ENCODE assay signal across 10 cellular contexts in genomic region chr16:71726491-71727319, GRCh38. TPM values are rescaled to one million over a fixed set of nuclear protein-coding genes. Genes with fewer than 3 reads are reported as not detected.
DNase-seq lines count a peak whose midpoint lies in the region; ATAC-seq and TF ChIP-seq lines count a peak whose summit lies in the region.
"Had no signal": no experiment of that assay in that cellular context is flagged by ENCODE, and none has a peak within 500 bp of the region (broad histone marks: within the 10 kb centered on the region; RNA-seq: fewer than 3 reads in every experiment).

No MANE protein-coding gene starts in this region.

- no peak overlapping the region for H2AFZ ChIP-seq in PC-9

- H3K9ac ChIP-seq in liver (ENCODE audit: low read depth in 1 of 2, low read length in 2 of 2), result no peak overlapping the region

- no peak for ATAC-seq in HG02763 (IDR thresholded peaks at IDR 0.05; ENCODE audit: unreplicated experiment)

- H3K4me3 ChIP-seq in PC-9 (no peak overlapping the region), liver (ENCODE audit: low read depth in 1 of 3, low read length in 3 of 3) (no peak overlapping the region), tibial artery (no peak overlapping the region)
- H3K4me3 ChIP-seq: SJSA1 had no signal

- TF ChIP-seq CTCF in PC-9 (conservative IDR thresholded peaks at IDR 0.05), result no peak
- TF ChIP-seq CTCF in liver (IDR thresholded peaks at IDR 0.05; ENCODE audit: low read depth, low read length, missing input control), result no peak
- no peak for TF ChIP-seq CTCF in tibial artery (IDR thresholded peaks at IDR 0.05)

- H3K27me3 ChIP-seq in PC-9 (ENCODE audit: insufficient read depth, low read depth) (no peaks in the 10 kb centered on the region), liver (ENCODE audit: control insufficient read depth in 4 of 4, insufficient read depth in 4 of 4, low read length in 3 of 4) (no peaks in the 10 kb centered on the region), tibial artery (no peaks in the 10 kb centered on the region)
- H3K27me3 ChIP-seq: SJSA1 had no signal

- TF ChIP-seq RAD21 in liver (IDR thresholded peaks at IDR 0.05), result no peak

- H3K4me1 ChIP-seq in PC-9 (replicated peaks; ENCODE audit: insufficient read depth) (peaks cover 13% of the 10 kb centered on the region), liver (ENCODE audit: control insufficient read depth in 4 of 4, insufficient read depth in 4 of 4, low read length in 3 of 4) (peaks cover 15 to 37% (median 28%) of the 10 kb centered on the region in 4 donors), tibial artery (peaks cover 0 to 35% (median 16%) of the 10 kb centered on the region in 4 donors)

- WGBS in liver, result 30% methylated on average over 4 of the region's 4 CpGs

- no peak overlapping the region for H3K4me2 ChIP-seq in PC-9

- H3K36me3 ChIP-seq in PC-9 (ENCODE audit: low read depth) (no peaks in the 10 kb centered on the region), liver (ENCODE audit: control insufficient read depth in 4 of 4, insufficient read depth in 3 of 4, low read depth in 1 of 4, low read length in 3 of 4) (peaks cover 0 to 11% (median 6%) of the 10 kb centered on the region in 4 donors), tibial artery (peaks cover 0 to 17% (median 6%) of the 10 kb centered on the region in 3 donors)

- no TSS peak for BruUV-seq in PC-9 (replicated peaks; lab: Mats Ljungman, UMichigan)

- CTCF ChIA-PET in PC-9 (lab: Charles Lee), result interaction anchor here (0.6 to 1.0 kb wide), 3 partner anchors 75 to 392 kb away, joined by 3 to 9 read pairs (median 3); no protein-coding TSS in a partner anchor

- POLR2A ChIA-PET in PC-9 (lab: Charles Lee; ENCODE audit: unreplicated experiment), result no interaction called here

- intact Hi-C loops in PC-9 (cut with micrococcal nuclease; ENCODE audit: unreplicated experiment), result no loop called here
- intact Hi-C loops in tibial artery (cut with DNase I; ENCODE audit: low total_unique reads), result loop anchor here (5.0 to 10.0 kb wide), 2 partner anchors 88 to 156 kb away; partner anchors contain the start of gene ZNF821

- no peaks in the 10 kb centered on the region for H3K9me2 ChIP-seq in PC-9 (ENCODE audit: insufficient read depth)

- H3K9me3 ChIP-seq in PC-9 (ENCODE audit: insufficient read depth, low read depth) (no peaks in the 10 kb centered on the region), liver (ENCODE audit: control insufficient read depth in 4 of 4, low read length in 3 of 4) (no peaks in the 10 kb centered on the region), tibial artery (no peaks in the 10 kb centered on the region)

- no peaks in the 10 kb centered on the region for H4K20me1 ChIP-seq in PC-9 (ENCODE audit: insufficient read depth)

- DNase-seq in SKM-1 (lab: John Stamatoyannopoulos, UW; ENCODE audit: unreplicated experiment) (peak; percentile 25), SKM-1 treated with dmso at 0.1 percent for 144 hours (lab: John Stamatoyannopoulos, UW; ENCODE audit: unreplicated experiment) (no peak), PC-9 (no peak), tibial artery (no peak), NCI-H2227 (lab: John Stamatoyannopoulos, UW; ENCODE audit: unreplicated experiment) (no peak)
- no peak for DNase-seq in activated effector memory CD4-positive, alpha-beta T cell treated with anti-CD3 and anti-CD28 coated beads, Interleukin-2, amount 50 U/mL, for 16 hours
- DNase-seq: activated CD4-positive, alpha-beta T cell treated with anti-CD3 and anti-CD28 coated beads for 1 hour had no signal

- H3K79me2 ChIP-seq in PC-9 (ENCODE audit: low read depth), result peaks cover 5% of the 10 kb centered on the region

- 0 out of 2 replicates have a peak overlapping the region, but pooled peaks have one; percentile 7 for H3K27ac ChIP-seq in PC-9
- H3K27ac ChIP-seq in liver (ENCODE audit: low read depth in 1 of 2, low read length in 2 of 2), result peak overlapping the region; percentile 52 to 81
- H3K27ac ChIP-seq in tibial artery, result peak overlapping the region; percentile 49 to 59
- H3K27ac ChIP-seq: SJSA1 had no signal

- H3F3A ChIP-seq in PC-9 (ENCODE audit: insufficient read depth, low read depth), result peaks cover 18% of the 10 kb centered on the region

TF ChIP-seq in liver, 16 proteins besides CTCF, POLR2A, EP300 and RAD21:
- no peak for TF ChIP-seq GABPA (IDR thresholded peaks at IDR 0.05 in 1 of 2, conservative IDR thresholded peaks at IDR 0.05 in 1 of 2)
- peak; percentile 57 for TF ChIP-seq SP1 (IDR thresholded peaks at IDR 0.05)
- TF ChIP-seq FOXA1 (IDR thresholded peaks at IDR 0.05), result peak; percentile 29
- no peak for TF ChIP-seq YY1 (IDR thresholded peaks at IDR 0.05)
- peak; percentile 23 for TF ChIP-seq FOXA2 (IDR thresholded peaks at IDR 0.05)
- TF ChIP-seq JUND (IDR thresholded peaks at IDR 0.05), result peak in 1 of 2 donors; percentile 20
- no peak for TF ChIP-seq NR2F2 (IDR thresholded peaks at IDR 0.05)
- TF ChIP-seq, protein P1, sequence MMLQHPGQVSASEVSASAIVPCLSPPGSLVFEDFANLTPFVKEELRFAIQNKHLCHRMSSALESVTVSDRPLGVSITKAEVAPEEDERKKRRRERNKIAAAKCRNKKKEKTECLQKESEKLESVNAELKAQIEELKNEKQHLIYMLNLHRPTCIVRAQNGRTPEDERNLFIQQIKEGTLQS (IDR thresholded peaks at IDR 0.05), result no peak
- TF ChIP-seq RXRA (IDR thresholded peaks at IDR 0.05), result peak; percentile 48 to 71
- TF ChIP-seq HNF4A (conservative IDR thresholded peaks at IDR 0.05), result peak; percentile 54 to 65
- peak; percentile 31 for TF ChIP-seq MAX (IDR thresholded peaks at IDR 0.05)
TF ChIP-seq in liver: peak in this region for 7.

RNA-seq across cellular contexts. Expression of gene PHLPP2, which starts 2.2 kb away (rescaled TPM):
- total RNA-seq in PC-9 (2021), result 5.1 and 5.5 TPM in 2 replicates
- 1 to 10 TPM; 5.5 to 7.8 TPM for total RNA-seq in liver
- polyA plus RNA-seq in liver, result 1 to 10 TPM; 1.2 to 2.2 TPM

Comparison
In these comparisons a context has a peak if more than half of its experiments do, and no peak if none do; other contexts are left out.
1. H3K27ac ChIP-seq: peak in every context shown above with its lines; median percentile 66 in liver; 54 in tibial artery; 7 in PC-9.